1 cellular context compared by ENCODE assay signal in the genomic region with DNA sequence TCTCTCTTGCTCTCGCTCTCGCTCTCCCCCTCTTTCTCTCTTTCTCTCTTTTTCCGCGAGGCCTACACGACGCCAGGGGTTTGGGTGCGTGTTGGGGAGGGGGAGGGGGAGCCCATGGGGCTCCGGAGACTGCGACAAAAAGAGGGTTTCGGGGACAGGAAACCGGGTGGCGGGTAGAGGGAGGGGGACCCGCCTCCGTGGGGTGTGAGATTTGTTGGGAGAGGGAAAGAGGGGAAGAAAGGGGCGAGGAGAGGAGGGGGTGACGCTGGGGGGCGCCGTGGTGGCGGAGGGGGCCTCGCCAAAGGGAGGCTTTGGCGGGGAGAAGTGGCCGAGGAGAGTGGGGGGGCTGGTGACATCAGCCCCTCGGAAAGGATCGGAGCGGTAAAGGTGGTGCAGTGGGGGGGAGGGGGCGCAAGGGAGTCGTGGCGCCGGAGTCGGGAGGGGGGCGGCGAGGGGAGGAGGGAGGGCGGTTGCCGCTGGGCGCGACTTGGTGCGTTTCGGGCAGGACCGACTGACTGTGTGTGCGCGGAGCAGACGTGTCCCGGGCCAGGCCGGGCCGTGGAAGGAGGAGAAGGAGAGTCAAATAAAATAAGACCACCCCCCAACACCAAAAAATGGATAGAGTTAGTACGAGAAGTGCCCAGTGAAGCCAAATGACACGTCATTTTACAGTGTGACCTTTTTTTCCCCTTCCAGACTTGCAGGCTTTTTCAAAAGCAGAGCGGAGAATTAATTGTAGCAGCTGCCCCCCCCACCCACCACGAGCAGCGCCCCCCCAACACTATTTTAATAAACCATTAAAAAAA.
TF ChIP-seq lines count a peak whose summit lies in the region.

No MANE protein-coding gene starts in this region.

TF ChIP-seq in HepG2, 621 proteins besides CTCF, POLR2A, EP300 and RAD21 (continued from another document):
- TF ChIP-seq, protein P1, sequence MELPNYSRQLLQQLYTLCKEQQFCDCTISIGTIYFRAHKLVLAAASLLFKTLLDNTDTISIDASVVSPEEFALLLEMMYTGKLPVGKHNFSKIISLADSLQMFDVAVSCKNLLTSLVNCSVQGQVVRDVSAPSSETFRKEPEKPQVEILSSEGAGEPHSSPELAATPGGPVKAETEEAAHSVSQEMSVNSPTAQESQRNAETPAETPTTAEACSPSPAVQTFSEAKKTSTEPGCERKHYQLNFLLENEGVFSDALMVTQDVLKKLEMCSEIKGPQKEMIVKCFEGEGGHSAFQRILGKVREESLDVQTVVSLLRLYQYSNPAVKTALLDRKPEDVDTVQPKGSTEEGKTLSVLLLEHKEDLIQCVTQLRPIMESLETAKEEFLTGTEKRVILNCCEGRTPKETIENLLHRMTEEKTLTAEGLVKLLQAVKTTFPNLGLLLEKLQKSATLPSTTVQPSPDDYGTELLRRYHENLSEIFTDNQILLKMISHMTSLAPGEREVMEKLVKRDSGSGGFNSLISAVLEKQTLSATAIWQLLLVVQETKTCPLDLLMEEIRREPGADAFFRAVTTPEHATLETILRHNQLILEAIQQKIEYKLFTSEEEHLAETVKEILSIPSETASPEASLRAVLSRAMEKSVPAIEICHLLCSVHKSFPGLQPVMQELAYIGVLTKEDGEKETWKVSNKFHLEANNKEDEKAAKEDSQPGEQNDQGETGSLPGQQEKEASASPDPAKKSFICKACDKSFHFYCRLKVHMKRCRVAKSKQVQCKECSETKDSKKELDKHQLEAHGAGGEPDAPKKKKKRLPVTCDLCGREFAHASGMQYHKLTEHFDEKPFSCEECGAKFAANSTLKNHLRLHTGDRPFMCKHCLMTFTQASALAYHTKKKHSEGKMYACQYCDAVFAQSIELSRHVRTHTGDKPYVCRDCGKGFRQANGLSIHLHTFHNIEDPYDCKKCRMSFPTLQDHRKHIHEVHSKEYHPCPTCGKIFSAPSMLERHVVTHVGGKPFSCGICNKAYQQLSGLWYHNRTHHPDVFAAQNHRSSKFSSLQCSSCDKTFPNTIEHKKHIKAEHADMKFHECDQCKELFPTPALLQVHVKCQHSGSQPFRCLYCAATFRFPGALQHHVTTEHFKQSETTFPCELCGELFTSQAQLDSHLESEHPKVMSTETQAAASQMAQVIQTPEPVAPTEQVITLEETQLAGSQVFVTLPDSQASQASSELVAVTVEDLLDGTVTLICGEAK (IDR thresholded peaks at IDR 0.05) = no peak
- TF ChIP-seq, protein P1 (CRISPR knock-in tag; IDR thresholded peaks at IDR 0.05) = peak; percentile 20; the same call in 1 of the 2 replicates
- TF ChIP-seq FOXP4 (CRISPR knock-in tag; IDR thresholded peaks at IDR 0.05) = peak; percentile 33
- TF ChIP-seq SIN3B (IDR thresholded peaks at IDR 0.05; ENCODE audit: low read length) = no peak
- 0 out of 2 replicates have a peak, but pooled peaks have one; percentile 11 for TF ChIP-seq BCL6 (CRISPR knock-in tag; IDR thresholded peaks at IDR 0.05)
- TF ChIP-seq ZNF101 (CRISPR knock-in tag; IDR thresholded peaks at IDR 0.05; ENCODE audit: borderline replicate concordance, low read depth) = no peak
- no peak for TF ChIP-seq SP2 (CRISPR knock-in tag; IDR thresholded peaks at IDR 0.05)
- peak; percentile 70; the same call in 1 of the 2 replicates for TF ChIP-seq ZNF816 (CRISPR knock-in tag; IDR thresholded peaks at IDR 0.05; ENCODE audit: borderline replicate concordance)
- peak; percentile 79; the same call in 1 of the 2 replicates for TF ChIP-seq KDM5A (IDR thresholded peaks at IDR 0.05; ENCODE audit: borderline replicate concordance, low read length)
- 0 out of 2 replicates have a peak, but pooled peaks have one; percentile 48 for TF ChIP-seq POLR2AphosphoS5 (IDR thresholded peaks at IDR 0.05; ENCODE audit: low read depth, low read length)
- no peak for TF ChIP-seq ZBED4 (CRISPR knock-in tag; IDR thresholded peaks at IDR 0.05; ENCODE audit: borderline replicate concordance)
- peak; percentile 81 for TF ChIP-seq KMT2A (CRISPR knock-in tag; IDR thresholded peaks at IDR 0.05)
- no peak for TF ChIP-seq ZNF44 (CRISPR knock-in tag; IDR thresholded peaks at IDR 0.05)
